14 cellular contexts compared by ENCODE assay signal in the genomic region with DNA sequence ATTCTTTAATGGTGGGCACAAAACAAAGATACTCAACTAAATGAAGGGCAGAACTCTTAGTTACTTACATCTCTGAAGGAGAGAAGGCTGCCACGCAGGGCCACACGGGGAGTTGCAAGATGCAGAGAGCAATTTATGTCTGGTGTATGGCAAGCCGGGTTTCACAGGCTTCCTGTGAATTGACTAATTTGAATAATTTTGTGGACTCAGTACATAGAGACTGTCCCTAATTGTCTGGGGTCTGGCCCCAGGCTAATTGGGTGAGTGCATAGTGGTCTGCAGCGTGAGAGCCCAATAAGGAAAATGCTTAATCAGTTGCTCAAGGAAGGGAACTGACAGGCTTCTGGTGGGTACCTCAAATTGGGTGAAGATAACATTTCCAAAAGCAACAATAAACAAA.
A peak's percentile ranks its signal among the peaks of the same experiment; 100 is the strongest.
DNase-seq lines count a peak whose midpoint lies in the region; ATAC-seq and TF ChIP-seq lines count a peak whose summit lies in the region.
"Had no signal": no experiment of that assay in that cellular context is flagged by ENCODE, and none has a peak within 500 bp of the region (broad histone marks: within the 10 kb centered on the region; RNA-seq: fewer than 3 reads in every experiment).

No MANE protein-coding gene starts in this region.

- DNase-seq in ELF-1 (ENCODE audit: low read depth, low spot score) = peak; percentile 56
- no peak for DNase-seq in WTC11 (ENCODE audit: low spot score)
- no peak for DNase-seq in activated T-helper 2 cell treated with anti-CD3 and anti-CD28 coated beads, Interferon-gamma antibody, Interleukin-2, Interleukin-4, amounts not matched to agents 10 μg/mL and 5 μg/mL and 100 μg/mL, durations not matched to agents 14 hours and 24 hours and 36 hours (ENCODE audit: low spot score)
- no peak for DNase-seq in suprapubic skin (ENCODE audit: low spot score in 2 of 2)
- DNase-seq in type B pancreatic cell (ENCODE audit: extremely low spot score, unreplicated experiment) = no peak
- no peak for DNase-seq in cerebellar cortex (ENCODE audit: low spot score)
- DNase-seq: ACHN; CD4-positive, CD25-positive, alpha-beta regulatory T cell; DMS53; H7 had no signal

- H3K9me3 ChIP-seq in HUES48 (ENCODE audit: control insufficient read depth, insufficient read depth, low read length) (no peaks in the 10 kb centered on the region), neural cell (ENCODE audit: low read length) (peaks cover 6% of the 10 kb centered on the region), suprapubic skin (no peaks in the 10 kb centered on the region)

- POLR2A ChIA-PET in WTC11 (lab: Charles Lee) = no interaction called here

- H3K9me2 ChIP-seq in neural cell (ENCODE audit: insufficient read depth, low read length) = no peaks in the 10 kb centered on the region

- no peak for TF ChIP-seq POLR2A in suprapubic skin (IDR thresholded peaks at IDR 0.05)

- 58% methylated on average over 4 of the region's 4 CpGs for WGBS in suprapubic skin

- no peak overlapping the region for H3K4me3 Mint-ChIP-seq in WTC11
- no peak overlapping the region for H3K4me3 Mint-ChIP-seq in activated T-helper 2 cell treated with anti-CD3 and anti-CD28 coated beads, Interferon-gamma antibody, Interleukin-2, Interleukin-4, amounts not matched to agents 10 μg/mL and 5 μg/mL and 100 μg/mL, durations not matched to agents 14 hours and 24 hours and 36 hours (ENCODE audit: low read depth)
- no peak overlapping the region for H3K4me3 Mint-ChIP-seq in type B pancreatic cell
- H3K4me3 Mint-ChIP-seq: CD4-positive, CD25-positive, alpha-beta regulatory T cell had no signal

- H3K27ac Mint-ChIP-seq in WTC11 (peak overlapping the region; percentile 72; the same call in 1 of the 2 replicates), type B pancreatic cell (no peak overlapping the region)
- no peak overlapping the region for H3K27ac Mint-ChIP-seq in activated T-helper 2 cell treated with anti-CD3 and anti-CD28 coated beads, Interferon-gamma antibody, Interleukin-2, Interleukin-4, amounts not matched to agents 10 μg/mL and 5 μg/mL and 100 μg/mL, durations not matched to agents 14 hours and 24 hours and 36 hours
- H3K27ac Mint-ChIP-seq: CD4-positive, CD25-positive, alpha-beta regulatory T cell had no signal

- H3K9me3 Mint-ChIP-seq in WTC11 (peaks cover 35% of the 10 kb centered on the region), type B pancreatic cell (peaks cover 5% of the 10 kb centered on the region)
- no peaks in the 10 kb centered on the region for H3K9me3 Mint-ChIP-seq in activated T-helper 2 cell treated with anti-CD3 and anti-CD28 coated beads, Interferon-gamma antibody, Interleukin-2, Interleukin-4, amounts not matched to agents 10 μg/mL and 5 μg/mL and 100 μg/mL, durations not matched to agents 14 hours and 24 hours and 36 hours

- no peaks in the 10 kb centered on the region for H3K79me2 ChIP-seq in neural cell (replicated peaks; ENCODE audit: insufficient read depth, low read length)

- TF ChIP-seq RAD21 in neural cell (conservative IDR thresholded peaks at IDR 0.05) = no peak

- no peaks in the 10 kb centered on the region for H3F3A ChIP-seq in neural cell (ENCODE audit: insufficient read depth, low read length, poor library complexity, severe bottlenecking)

- H3K4me1 Mint-ChIP-seq in WTC11 = peaks cover 37% of the 10 kb centered on the region
- no peaks in the 10 kb centered on the region for H3K4me1 Mint-ChIP-seq in activated T-helper 2 cell treated with anti-CD3 and anti-CD28 coated beads, Interferon-gamma antibody, Interleukin-2, Interleukin-4, amounts not matched to agents 10 μg/mL and 5 μg/mL and 100 μg/mL, durations not matched to agents 14 hours and 24 hours and 36 hours (ENCODE audit: low read depth)
- peaks cover 10% of the 10 kb centered on the region for H3K4me1 Mint-ChIP-seq in type B pancreatic cell (ENCODE audit: unreplicated experiment)
- H3K4me1 Mint-ChIP-seq: CD4-positive, CD25-positive, alpha-beta regulatory T cell had no signal

- no peak overlapping the region for H3K4me2 ChIP-seq in neural cell (ENCODE audit: low read length)
- H3K4me2 ChIP-seq: BLaER1 treated with 17β-estradiol and CSF1 and Interleukin-3, amounts not matched to agents 10 nM and 100 nM had no signal

- H3K9ac ChIP-seq in HUES48 (ENCODE audit: low read depth, low read length) (0 out of 2 replicates have a peak overlapping the region, but pooled peaks have one; percentile 4), neural cell (ENCODE audit: low read length) (peak overlapping the region; percentile 40)
- H3K9ac ChIP-seq: BLaER1 treated with 17β-estradiol and CSF1 and Interleukin-3, amounts not matched to agents 10 nM and 100 nM had no signal

- TF ChIP-seq CTCF in WTC11 (IDR thresholded peaks at IDR 0.05) = no peak
- no peak for TF ChIP-seq CTCF in neural cell (IDR thresholded peaks at IDR 0.05; ENCODE audit: poor library complexity, severe bottlenecking)
- TF ChIP-seq CTCF in suprapubic skin (IDR thresholded peaks at IDR 0.05) = no peak
- no peak for TF ChIP-seq CTCF in type B pancreatic cell (conservative IDR thresholded peaks at IDR 0.05)

- H3K36me3 Mint-ChIP-seq in WTC11 (peaks cover 14% of the 10 kb centered on the region), type B pancreatic cell (no peaks in the 10 kb centered on the region)
- no peaks in the 10 kb centered on the region for H3K36me3 Mint-ChIP-seq in activated T-helper 2 cell treated with anti-CD3 and anti-CD28 coated beads, Interferon-gamma antibody, Interleukin-2, Interleukin-4, amounts not matched to agents 10 μg/mL and 5 μg/mL and 100 μg/mL, durations not matched to agents 14 hours and 24 hours and 36 hours (ENCODE audit: low read depth)
- H3K36me3 Mint-ChIP-seq: CD4-positive, CD25-positive, alpha-beta regulatory T cell had no signal

- H3K27me3 Mint-ChIP-seq in WTC11 (ENCODE audit: low read depth) = no peaks in the 10 kb centered on the region
- no peaks in the 10 kb centered on the region for H3K27me3 Mint-ChIP-seq in activated T-helper 2 cell treated with anti-CD3 and anti-CD28 coated beads, Interferon-gamma antibody, Interleukin-2, Interleukin-4, amounts not matched to agents 10 μg/mL and 5 μg/mL and 100 μg/mL, durations not matched to agents 14 hours and 24 hours and 36 hours (ENCODE audit: low read depth)
- no peaks in the 10 kb centered on the region for H3K27me3 Mint-ChIP-seq in type B pancreatic cell
- H3K27me3 Mint-ChIP-seq: CD4-positive, CD25-positive, alpha-beta regulatory T cell had no signal

- CTCF ChIA-PET in WTC11 (lab: Charles Lee) = no interaction called here

- intact Hi-C loops in activated T-helper 2 cell treated with anti-CD3 and anti-CD28 coated beads, Interferon-gamma antibody, Interleukin-2, Interleukin-4, amounts not matched to agents 10 μg/mL and 5 μg/mL and 100 μg/mL, durations not matched to agents 14 hours and 24 hours and 36 hours (cut with micrococcal nuclease) = no loop called here

- H3K27me3 ChIP-seq in HUES48 (ENCODE audit: control insufficient read depth, insufficient read depth, low read length) (no peaks in the 10 kb centered on the region), neural cell (ENCODE audit: insufficient read depth, low read depth, low read length) (no peaks in the 10 kb centered on the region), suprapubic skin (no peaks in the 10 kb centered on the region)
- H3K27me3 ChIP-seq: BLaER1 treated with 17β-estradiol and CSF1 and Interleukin-3, amounts not matched to agents 10 nM and 100 nM had no signal

- TF ChIP-seq EP300 in neural cell (conservative IDR thresholded peaks at IDR 0.05; ENCODE audit: poor library complexity, severe bottlenecking) (no peak), suprapubic skin (IDR thresholded peaks at IDR 0.05) (no peak)

- H3K36me3 ChIP-seq in HUES48 (ENCODE audit: control insufficient read depth, insufficient read depth, low read length) = no peaks in the 10 kb centered on the region
- H3K36me3 ChIP-seq in neural cell (ENCODE audit: insufficient read depth, low read length) = no peaks in the 10 kb centered on the region
- no peaks in the 10 kb centered on the region for H3K36me3 ChIP-seq in suprapubic skin
- H3K36me3 ChIP-seq: BLaER1 treated with 17β-estradiol and CSF1 and Interleukin-3, amounts not matched to agents 10 nM and 100 nM had no signal

- H3K4me3 ChIP-seq in HUES48 (ENCODE audit: low read depth, low read length) = no peak overlapping the region
- no peak overlapping the region for H3K4me3 ChIP-seq in neural cell (ENCODE audit: low read length)
- no peak overlapping the region for H3K4me3 ChIP-seq in suprapubic skin
- H3K4me3 ChIP-seq: BLaER1 treated with 17β-estradiol and CSF1 and Interleukin-3, amounts not matched to agents 10 nM and 100 nM had no signal

- peaks cover 19% of the 10 kb centered on the region for H3K4me1 ChIP-seq in HUES48 (ENCODE audit: control insufficient read depth, insufficient read depth, low read length)
- H3K4me1 ChIP-seq in suprapubic skin = no peaks in the 10 kb centered on the region
- H3K4me1 ChIP-seq: BLaER1 treated with 17β-estradiol and CSF1 and Interleukin-3, amounts not matched to agents 10 nM and 100 nM had no signal

- no peaks in the 10 kb centered on the region for H4K20me1 ChIP-seq in neural cell (ENCODE audit: insufficient read depth)
- H4K20me1 ChIP-seq: BLaER1 treated with 17β-estradiol and CSF1 and Interleukin-3, amounts not matched to agents 10 nM and 100 nM had no signal

- H3K27ac ChIP-seq in HUES48 (ENCODE audit: low read depth, low read length) (no peak overlapping the region), neural cell (ENCODE audit: low read length) (peak overlapping the region; percentile 87), suprapubic skin (no peak overlapping the region)
- H3K27ac ChIP-seq: BLaER1 treated with 17β-estradiol and CSF1 and Interleukin-3, amounts not matched to agents 10 nM and 100 nM had no signal

- no peak overlapping the region for H2AFZ ChIP-seq in neural cell (ENCODE audit: low read depth, low read length)

- ATAC-seq in WTC11 = peak; percentile 70
- ATAC-seq: HepG2 had no signal

TF ChIP-seq in neural cell, 6 proteins besides CTCF, POLR2A, EP300 and RAD21 (continues in another document):
- TF ChIP-seq TAF1 (IDR thresholded peaks at IDR 0.05; ENCODE audit: low read depth) = no peak
- TF ChIP-seq SMC3 (conservative IDR thresholded peaks at IDR 0.05; ENCODE audit: poor library complexity) = no peak
- no peak for TF ChIP-seq EZH2 (IDR thresholded peaks at IDR 0.05; ENCODE audit: borderline replicate concordance, insufficient read depth, low read length, poor library complexity, severe bottlenecking)
- no peak for TF ChIP-seq POLR2AphosphoS5 (IDR thresholded peaks at IDR 0.05)
